2 cellular contexts compared by ENCODE assay signal in the genomic region with DNA sequence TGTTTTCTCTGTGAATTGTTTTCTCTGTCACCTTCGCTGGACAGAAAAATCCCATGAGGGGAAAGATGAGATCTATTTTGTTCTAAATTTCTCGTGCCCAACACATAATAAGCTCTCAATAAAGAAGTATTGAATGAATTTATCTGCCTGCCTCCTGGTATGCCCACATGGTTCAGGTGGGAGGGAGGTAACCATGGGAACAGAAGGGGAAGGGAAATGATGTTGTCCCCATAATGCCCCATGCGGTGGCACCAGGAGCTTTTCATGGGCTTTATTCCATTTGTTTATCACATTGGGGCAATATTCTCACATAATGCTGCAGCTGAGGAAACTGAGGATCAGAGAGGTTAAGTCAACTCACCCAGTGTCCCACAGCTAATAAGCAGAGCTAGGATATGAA.
A peak's percentile ranks its signal among the peaks of the same experiment; 100 is the strongest.
TF ChIP-seq lines count a peak whose summit lies in the region.

No MANE protein-coding gene starts in this region.

TF ChIP-seq in K562, 482 proteins besides CTCF, POLR2A, EP300 and RAD21:
- no peak for TF ChIP-seq EWSR1 (IDR thresholded peaks at IDR 0.05; ENCODE audit: borderline replicate concordance, low read depth, partially characterized antibody)
- no peak for TF ChIP-seq ZNF124 (CRISPR knock-in tag; IDR thresholded peaks at IDR 0.05)
- TF ChIP-seq RFX1 (IDR thresholded peaks at IDR 0.05): peak; percentile 64
- TF ChIP-seq TBL1XR1 (IDR thresholded peaks at IDR 0.05; ENCODE audit: low read length in 2 of 2): no peak
- no peak for TF ChIP-seq MYC (IDR thresholded peaks at IDR 0.05; ENCODE audit: low read depth, low read length)
- no peak for TF ChIP-seq MYC (CRISPR knock-in tag; IDR thresholded peaks at IDR 0.05; ENCODE audit: borderline replicate concordance, low read depth)
- no peak for TF ChIP-seq ARID2 (IDR thresholded peaks at IDR 0.05)

TF ChIP-seq in HepG2, 621 proteins besides CTCF, POLR2A, EP300 and RAD21:
- TF ChIP-seq, protein P1, sequence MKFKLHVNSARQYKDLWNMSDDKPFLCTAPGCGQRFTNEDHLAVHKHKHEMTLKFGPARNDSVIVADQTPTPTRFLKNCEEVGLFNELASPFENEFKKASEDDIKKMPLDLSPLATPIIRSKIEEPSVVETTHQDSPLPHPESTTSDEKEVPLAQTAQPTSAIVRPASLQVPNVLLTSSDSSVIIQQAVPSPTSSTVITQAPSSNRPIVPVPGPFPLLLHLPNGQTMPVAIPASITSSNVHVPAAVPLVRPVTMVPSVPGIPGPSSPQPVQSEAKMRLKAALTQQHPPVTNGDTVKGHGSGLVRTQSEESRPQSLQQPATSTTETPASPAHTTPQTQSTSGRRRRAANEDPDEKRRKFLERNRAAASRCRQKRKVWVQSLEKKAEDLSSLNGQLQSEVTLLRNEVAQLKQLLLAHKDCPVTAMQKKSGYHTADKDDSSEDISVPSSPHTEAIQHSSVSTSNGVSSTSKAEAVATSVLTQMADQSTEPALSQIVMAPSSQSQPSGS (CRISPR knock-in tag; IDR thresholded peaks at IDR 0.05): no peak
- TF ChIP-seq ZNF552 (CRISPR knock-in tag; IDR thresholded peaks at IDR 0.05; ENCODE audit: borderline replicate concordance) (no peak), ZNF367 (CRISPR knock-in tag; IDR thresholded peaks at IDR 0.05; ENCODE audit: borderline replicate concordance) (no peak), RBM22 (optimal IDR thresholded peaks at IDR 0.05; ENCODE audit: low read length) (no peak), ZNF543 (CRISPR knock-in tag; IDR thresholded peaks at IDR 0.05) (no peak), HHEX (CRISPR knock-in tag; IDR thresholded peaks at IDR 0.05) (no peak)
- TF ChIP-seq, protein P2, sequence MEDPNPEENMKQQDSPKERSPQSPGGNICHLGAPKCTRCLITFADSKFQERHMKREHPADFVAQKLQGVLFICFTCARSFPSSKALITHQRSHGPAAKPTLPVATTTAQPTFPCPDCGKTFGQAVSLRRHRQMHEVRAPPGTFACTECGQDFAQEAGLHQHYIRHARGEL (CRISPR knock-in tag; IDR thresholded peaks at IDR 0.05): no peak
- TF ChIP-seq, protein P3, sequence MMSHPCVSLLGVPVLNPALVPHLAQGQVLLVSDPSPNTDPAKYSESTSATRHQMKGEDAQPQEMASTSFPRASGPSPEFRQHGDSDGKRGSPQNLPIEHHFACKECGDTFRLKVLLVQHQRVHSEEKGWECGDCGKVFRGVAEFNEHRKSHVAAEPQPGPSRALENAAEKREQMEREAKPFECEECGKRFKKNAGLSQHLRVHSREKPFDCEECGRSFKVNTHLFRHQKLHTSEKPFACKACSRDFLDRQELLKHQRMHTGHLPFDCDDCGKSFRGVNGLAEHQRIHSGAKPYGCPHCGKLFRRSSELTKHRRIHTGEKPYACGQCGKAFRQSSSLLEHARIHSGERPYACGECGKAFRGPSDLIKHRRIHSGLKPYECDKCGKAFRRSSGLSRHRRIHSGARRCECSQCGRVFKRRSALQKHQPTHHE (CRISPR knock-in tag; IDR thresholded peaks at IDR 0.05; ENCODE audit: borderline replicate concordance): no peak
